1 cellular context compared by ENCODE assay signal in genomic region chr7:151517601-151518104, GRCh38.
TF ChIP-seq lines count a peak whose summit lies in the region.

No MANE protein-coding gene starts in this region.

TF ChIP-seq in H1, 55 proteins besides CTCF, POLR2A, EP300 and RAD21 (continued from another document):
- TF ChIP-seq CHD1 (IDR thresholded peaks at IDR 0.05; ENCODE audit: low read depth, low read length): no peak
